In genomic region chr16:11689031-11689840, GRCh38 we compare ENCODE assay signal across 8 cellular contexts. TPM values are rescaled to one million over a fixed set of nuclear protein-coding genes. Genes with fewer than 3 reads are reported as not detected.
DNase-seq lines count a peak whose midpoint lies in the region; ATAC-seq and TF ChIP-seq lines count a peak whose summit lies in the region.

No MANE protein-coding gene starts in this region.

- no peak overlapping the region for H3K4ac ChIP-seq in mesenchymal stem cell (ENCODE audit: low read depth in 1 of 2, low read length in 2 of 2)

- CTCF ChIA-PET in RWPE1 (lab: Yijun Ruan, JAX) = interaction anchor here (0.6 kb wide), 4 partner anchors 20 to 282 kb away, joined by 3 to 5 read pairs (median 4); no protein-coding TSS in a partner anchor

- peaks cover 0 to 47% (median 7%) of the 10 kb centered on the region in 4 donors for H3K4me1 ChIP-seq in tibial nerve
- no peaks in the 10 kb centered on the region for H3K4me1 ChIP-seq in mesenchymal stem cell (ENCODE audit: control insufficient read depth, insufficient read depth, low read depth, low read length)

- H3K27ac ChIP-seq in tibial nerve = peak overlapping the region in 2 of 4 donors; percentile 55 to 68
- H3K27ac ChIP-seq in mesenchymal stem cell (ENCODE audit: low read length, poor library complexity, severe bottlenecking) = no peak overlapping the region
- H3K27ac ChIP-seq in RWPE1 = no peak overlapping the region

- H3K23ac ChIP-seq in mesenchymal stem cell (ENCODE audit: low read length in 2 of 2) = no peak overlapping the region

- no peak overlapping the region for H2BK12ac ChIP-seq in mesenchymal stem cell (ENCODE audit: low read length in 2 of 2)

- H3K4me2 ChIP-seq in mesenchymal stem cell (ENCODE audit: low read length, poor library complexity, severe bottlenecking) = no peak overlapping the region

- H3K4me3 ChIP-seq in tibial nerve = no peak overlapping the region
- H3K4me3 ChIP-seq in mesenchymal stem cell (ENCODE audit: insufficient read depth in 1 of 2, low read depth in 1 of 2, low read length in 2 of 2) = no peak overlapping the region

- no peak overlapping the region for H2BK5ac ChIP-seq in mesenchymal stem cell (ENCODE audit: low read depth, low read length, poor library complexity, severe bottlenecking)

- no peaks in the 10 kb centered on the region for H3K9me3 Mint-ChIP-seq in activated naive CD4-positive, alpha-beta T cell treated with anti-CD3 and anti-CD28 coated beads, Interleukin-2, amount 50 U/mL, for 24 hours
- no peaks in the 10 kb centered on the region for H3K9me3 Mint-ChIP-seq in activated naive CD8-positive, alpha-beta T cell treated with anti-CD3 and anti-CD28 coated beads for 36 hours

- H3K36me3 ChIP-seq in tibial nerve (peaks cover 0 to 65% (median 12%) of the 10 kb centered on the region in 3 donors), mesenchymal stem cell (ENCODE audit: control insufficient read depth in 1 of 2, insufficient read depth in 2 of 2, low read depth in 1 of 2, low read length in 2 of 2) (peaks cover 35 to 69% of the 10 kb centered on the region in 2 experiments)

- peak; percentile 87 for ATAC-seq in HG03135 (IDR thresholded peaks at IDR 0.05; ENCODE audit: unreplicated experiment)

- TF ChIP-seq POLR2A in tibial nerve (IDR thresholded peaks at IDR 0.05) = no peak

- no peak overlapping the region for H4K91ac ChIP-seq in mesenchymal stem cell (ENCODE audit: low read length)

- H3K36me3 Mint-ChIP-seq in activated naive CD4-positive, alpha-beta T cell treated with anti-CD3 and anti-CD28 coated beads, Interleukin-2, amount 50 U/mL, for 24 hours = peaks cover 17% of the 10 kb centered on the region
- peaks cover 28% of the 10 kb centered on the region for H3K36me3 Mint-ChIP-seq in activated naive CD8-positive, alpha-beta T cell treated with anti-CD3 and anti-CD28 coated beads for 36 hours

- no peak overlapping the region for H2BK120ac ChIP-seq in mesenchymal stem cell (ENCODE audit: low read depth, low read length)

- H3K14ac ChIP-seq in mesenchymal stem cell (ENCODE audit: low read length in 2 of 2) = no peak overlapping the region

- peaks cover 31% of the 10 kb centered on the region for H3K4me1 Mint-ChIP-seq in activated naive CD4-positive, alpha-beta T cell treated with anti-CD3 and anti-CD28 coated beads, Interleukin-2, amount 50 U/mL, for 24 hours
- H3K4me1 Mint-ChIP-seq in activated naive CD8-positive, alpha-beta T cell treated with anti-CD3 and anti-CD28 coated beads for 36 hours = peaks cover 19% of the 10 kb centered on the region

- DNase-seq in activated naive CD4-positive, alpha-beta T cell (lab: John Stamatoyannopoulos, UW) = no peak
- no peak for DNase-seq in activated naive CD8-positive, alpha-beta T cell treated with anti-CD3 and anti-CD28 coated beads for 36 hours
- DNase-seq in tibial nerve (ENCODE audit: low spot score in 2 of 2) = no peak
- no peak for DNase-seq in activated gamma-delta T cell treated with Interleukin-2 at 50 U/mL for 16 hours
- no peak for DNase-seq in mesenchymal stem cell
- DNase-seq in RWPE1 (ENCODE audit: low spot score) = no peak

- no peaks in the 10 kb centered on the region for H3K9me3 ChIP-seq in tibial nerve
- no peaks in the 10 kb centered on the region for H3K9me3 ChIP-seq in mesenchymal stem cell (ENCODE audit: control insufficient read depth, low read length)

- POLR2A ChIA-PET in RWPE1 (lab: Yijun Ruan, JAX; ENCODE audit: low non-redundant PET) = no interaction called here

- H2BK15ac ChIP-seq in mesenchymal stem cell (ENCODE audit: low read depth, poor library complexity, severe bottlenecking) = no peak overlapping the region

- peaks cover 28% of the 10 kb centered on the region for H3K79me1 ChIP-seq in mesenchymal stem cell (replicated peaks; ENCODE audit: low read length, poor library complexity, severe bottlenecking)

- no peak overlapping the region for H3K9ac ChIP-seq in mesenchymal stem cell (ENCODE audit: low read length)

- no peak overlapping the region for H2AFZ ChIP-seq in mesenchymal stem cell (ENCODE audit: low read depth, low read length)

- no peak overlapping the region for H3K4me3 Mint-ChIP-seq in activated naive CD4-positive, alpha-beta T cell treated with anti-CD3 and anti-CD28 coated beads, Interleukin-2, amount 50 U/mL, for 24 hours
- no peak overlapping the region for H3K4me3 Mint-ChIP-seq in activated naive CD8-positive, alpha-beta T cell treated with anti-CD3 and anti-CD28 coated beads for 36 hours

- no peak overlapping the region for H4K8ac ChIP-seq in mesenchymal stem cell (ENCODE audit: low read length)

- H3K27me3 Mint-ChIP-seq in activated naive CD4-positive, alpha-beta T cell treated with anti-CD3 and anti-CD28 coated beads, Interleukin-2, amount 50 U/mL, for 24 hours = no peaks in the 10 kb centered on the region
- H3K27me3 Mint-ChIP-seq in activated naive CD8-positive, alpha-beta T cell treated with anti-CD3 and anti-CD28 coated beads for 36 hours = no peaks in the 10 kb centered on the region

- 71 to 81% methylated on average over 3 of the region's 3 CpGs for WGBS in tibial nerve, 2 donors
- 88% methylated on average over 1 of the region's 3 CpGs for WGBS in mesenchymal stem cell

- TF ChIP-seq CTCF in tibial nerve (IDR thresholded peaks at IDR 0.05) = no peak
- TF ChIP-seq CTCF in RWPE1 (conservative IDR thresholded peaks at IDR 0.05; ENCODE audit: low read depth) = no peak

- H3K27ac Mint-ChIP-seq in activated naive CD4-positive, alpha-beta T cell treated with anti-CD3 and anti-CD28 coated beads, Interleukin-2, amount 50 U/mL, for 24 hours = peak overlapping the region; percentile 41
- peak overlapping the region; percentile 68 for H3K27ac Mint-ChIP-seq in activated naive CD8-positive, alpha-beta T cell treated with anti-CD3 and anti-CD28 coated beads for 36 hours

- no peak overlapping the region for H3K18ac ChIP-seq in mesenchymal stem cell (ENCODE audit: low read depth in 1 of 2, low read length in 2 of 2)

- H2AK5ac ChIP-seq in mesenchymal stem cell (ENCODE audit: low read length, severe bottlenecking) = no peak overlapping the region

- peak; percentile 44 to 51 for TF ChIP-seq EP300 in tibial nerve (IDR thresholded peaks at IDR 0.05)

- H3K27me3 ChIP-seq in tibial nerve (no peaks in the 10 kb centered on the region), mesenchymal stem cell (ENCODE audit: control insufficient read depth in 1 of 2, insufficient read depth in 1 of 2, low read length in 2 of 2) (no peaks in the 10 kb centered on the region)

RNA-seq across cellular contexts. Expression of gene SNN, which starts 21.0 kb away (rescaled TPM):
- 10 to 100 TPM; 10.3 to 11.2 TPM for total RNA-seq in activated naive CD8-positive, alpha-beta T cell treated with anti-CD3 and anti-CD28 coated beads for 36 hours
- total RNA-seq in tibial nerve = 10 to 100 TPM; 24.3 to 30.6 (median 27.0) TPM
- 10.0 TPM for polyA plus RNA-seq in mesenchymal stem cell (2013, experiment 1 of 2)
- 10.1 TPM for polyA plus RNA-seq in mesenchymal stem cell (2013, experiment 2 of 2)

RNA-seq across cellular contexts. Expression of gene TXNDC11, which starts 53.4 kb away (rescaled TPM):
- total RNA-seq in activated naive CD8-positive, alpha-beta T cell treated with anti-CD3 and anti-CD28 coated beads for 36 hours = 10 to 100 TPM; 24.5 to 27.3 TPM
- total RNA-seq in tibial nerve = 10 to 100 TPM; 45.7 to 67.2 (median 51.4) TPM
- polyA plus RNA-seq in mesenchymal stem cell (2013, experiment 1 of 2) = 31.9 TPM
- 32.0 TPM for polyA plus RNA-seq in mesenchymal stem cell (2013, experiment 2 of 2)
